In genomic region chr14:64195194-64195593, GRCh38 we compare ENCODE assay signal across 1 cellular context.
A peak's percentile ranks its signal among the peaks of the same experiment; 100 is the strongest.
TF ChIP-seq lines count a peak whose summit lies in the region.

No MANE protein-coding gene starts in this region.

TF ChIP-seq in GM12878, 131 proteins besides CTCF, POLR2A, EP300 and RAD21 (continued from another document and continues in another):
- TF ChIP-seq BCLAF1 (IDR thresholded peaks at IDR 0.05) (no peak), REST (IDR thresholded peaks at IDR 0.05; ENCODE audit: low read depth, low read length) (no peak), ATF3 (IDR thresholded peaks at IDR 0.05; ENCODE audit: borderline replicate concordance, extremely low read depth, low read depth, low read length) (no peak), ZNF24 (IDR thresholded peaks at IDR 0.05) (peak; percentile 72), MTA3 (IDR thresholded peaks at IDR 0.05; ENCODE audit: borderline replicate concordance, low read length) (no peak), ZBTB40 (IDR thresholded peaks at IDR 0.05; ENCODE audit: borderline replicate concordance) (no peak), STAT3 (IDR thresholded peaks at IDR 0.05; ENCODE audit: low read depth, low read length) (no peak), EZH2 (IDR thresholded peaks at IDR 0.05; ENCODE audit: borderline replicate concordance, control insufficient read depth, low read depth, low read length) (no peak), NKRF (conservative IDR thresholded peaks at IDR 0.05) (no peak), SRF (IDR thresholded peaks at IDR 0.05; ENCODE audit: low read depth in 2 of 2, low read length in 2 of 2) (0 out of 4 replicates have a peak, but pooled peaks of 1 of the 2 experiments have one; percentile 21), POLR2AphosphoS5 (IDR thresholded peaks at IDR 0.05; ENCODE audit: low read length) (peak; percentile 7; the same call in 1 of the 2 replicates), IRF5 (IDR thresholded peaks at IDR 0.05; ENCODE audit: borderline replicate concordance) (no peak), POU2F2 (IDR thresholded peaks at IDR 0.05; ENCODE audit: borderline replicate concordance, low read depth, low read length) (no peak), MAX (IDR thresholded peaks at IDR 0.05; ENCODE audit: low read depth, low read length) (no peak), ZNF592 (IDR thresholded peaks at IDR 0.05) (peak; percentile 97), ZZZ3 (IDR thresholded peaks at IDR 0.05; ENCODE audit: control insufficient read depth, insufficient read length, low read depth) (no peak), CHD1 (IDR thresholded peaks at IDR 0.05; ENCODE audit: low read depth, low read length) (no peak), RFX5 (IDR thresholded peaks at IDR 0.05; ENCODE audit: low read depth, low read length) (no peak), SPI1 (IDR thresholded peaks at IDR 0.05; ENCODE audit: borderline replicate concordance, insufficient read depth, low read depth, low read length) (no peak), BCL3 (IDR thresholded peaks at IDR 0.05; ENCODE audit: borderline replicate concordance, insufficient read depth, low read depth, low read length, poor library complexity, severe bottlenecking) (no peak), CHD2 (IDR thresholded peaks at IDR 0.05; ENCODE audit: borderline replicate concordance, low read depth, low read length) (no peak), NRF1 (conservative IDR thresholded peaks at IDR 0.05; ENCODE audit: low read depth, low read length) (no peak), TCF12 (IDR thresholded peaks at IDR 0.05; ENCODE audit: low read depth, low read length) (no peak), KDM1A (IDR thresholded peaks at IDR 0.05; ENCODE audit: borderline replicate concordance) (no peak), ESRRA (IDR thresholded peaks at IDR 0.05; ENCODE audit: low read length) (peak; percentile 87; the same call in 1 of the 2 replicates), RELA (IDR thresholded peaks at IDR 0.05; ENCODE audit: borderline replicate concordance, partially characterized antibody) (peak; percentile 31), MTA2 (IDR thresholded peaks at IDR 0.05; ENCODE audit: low read depth) (peak; percentile 56), TCF7 (IDR thresholded peaks at IDR 0.05; ENCODE audit: borderline replicate concordance) (no peak), PML (IDR thresholded peaks at IDR 0.05; ENCODE audit: low read length) (no peak), PKNOX1 (IDR thresholded peaks at IDR 0.05) (0 out of 2 replicates have a peak, but pooled peaks have one; percentile 13), ETV6 (conservative IDR thresholded peaks at IDR 0.05 in 1 of 2, IDR thresholded peaks at IDR 0.05 in 1 of 2; ENCODE audit: borderline replicate concordance in 1 of 2, low read depth in 1 of 2) (no peak)
